In genomic region chr17:48893646-48894508, GRCh38 we compare ENCODE assay signal across 8 cellular contexts. TPM values are rescaled to one million over a fixed set of nuclear protein-coding genes. Genes with fewer than 3 reads are reported as not detected.
A peak's percentile ranks its signal among the peaks of the same experiment; 100 is the strongest.
DNase-seq lines count a peak whose midpoint lies in the region; ATAC-seq, FAIRE-seq and TF ChIP-seq lines count a peak whose summit lies in the region.

No MANE protein-coding gene starts in this region.

- intact Hi-C loops in activated CD4-positive, alpha-beta T cell treated with anti-CD3 and anti-CD28 coated beads for 36 hours (cut with DNase I, micrococcal nuclease) = loop anchor here (2.0 to 10.0 kb wide), 4 partner anchors 51 to 469 kb away; partner anchors contain the start of genes CALCOCO2 (in 1 of the 2), SNF8 (in 1 of the 2) and ZNF652 (in 1 of the 2)
- intact Hi-C loops in kidney (cut with DNase I) = no loop called here

- H3K9me3 ChIP-seq in kidney (ENCODE audit: control insufficient read depth in 1 of 2, low read length in 2 of 2) (no peaks in the 10 kb centered on the region), subcutaneous abdominal adipose tissue (ENCODE audit: control insufficient read depth in 5 of 5, low read length in 5 of 5) (no peaks in the 10 kb centered on the region)

- no peak for TF ChIP-seq CTCF in kidney (IDR thresholded peaks at IDR 0.05; ENCODE audit: borderline replicate concordance, extremely low read depth, insufficient read depth)

- peaks cover 0 to 5% (median 0%) of the 10 kb centered on the region in 5 donors for H3K27me3 ChIP-seq in subcutaneous abdominal adipose tissue (ENCODE audit: control insufficient read depth in 5 of 5, insufficient read depth in 4 of 5, low read length in 5 of 5)

- H3K4me1 Mint-ChIP-seq in activated CD4-positive, alpha-beta T cell treated with anti-CD3 and anti-CD28 coated beads for 36 hours = peaks cover 29% of the 10 kb centered on the region
- H3K4me1 Mint-ChIP-seq in activated naive CD8-positive, alpha-beta T cell (ENCODE audit: low read depth) = peaks cover 35% of the 10 kb centered on the region

- POLR2A ChIA-PET in activated CD4-positive, alpha-beta T cell treated with anti-CD3 and anti-CD28 coated beads for 36 hours (lab: Charles Lee) = interaction anchor here (0.9 to 1.5 kb wide), 3 partner anchors 14 to 36 kb away, joined by 3 to 5 read pairs (median 3); no protein-coding TSS in a partner anchor

- H3K4me3 Mint-ChIP-seq in activated CD4-positive, alpha-beta T cell treated with anti-CD3 and anti-CD28 coated beads for 36 hours = peak overlapping the region; percentile 86
- peak overlapping the region; percentile 94 for H3K4me3 Mint-ChIP-seq in activated naive CD8-positive, alpha-beta T cell

- H3K36me3 ChIP-seq in kidney (ENCODE audit: control insufficient read depth in 1 of 2, insufficient read depth in 2 of 2, low read length in 2 of 2) (peaks cover 17 to 21% of the 10 kb centered on the region in 2 donors), subcutaneous abdominal adipose tissue (ENCODE audit: control insufficient read depth in 5 of 5, insufficient read depth in 5 of 5, low read length in 5 of 5) (peaks cover 7 to 39% (median 14%) of the 10 kb centered on the region in 5 donors)

- FAIRE-seq in kidney (lab: Jason Lieb, UNC) = no peak

- H3K4me1 ChIP-seq in kidney (ENCODE audit: control insufficient read depth in 1 of 2, insufficient read depth in 1 of 2, low read depth in 1 of 2, low read length in 2 of 2) (peaks cover 3 to 10% of the 10 kb centered on the region in 2 donors), subcutaneous abdominal adipose tissue (ENCODE audit: control insufficient read depth in 5 of 5, insufficient read depth in 5 of 5, low read length in 5 of 5) (peaks cover 6 to 24% (median 23%) of the 10 kb centered on the region in 5 donors)

- CTCF ChIA-PET in activated CD4-positive, alpha-beta T cell treated with anti-CD3 and anti-CD28 coated beads for 36 hours (lab: Charles Lee) = interaction anchor here (0.7 to 3.8 kb wide), 10 partner anchors 10 to 215 kb away, joined by 3 to 23 read pairs (median 4); partner anchors contain the start of genes TTLL6 and UBE2Z

- H3K9me3 Mint-ChIP-seq in activated CD4-positive, alpha-beta T cell treated with anti-CD3 and anti-CD28 coated beads for 36 hours (ENCODE audit: low read depth) = no peaks in the 10 kb centered on the region
- H3K9me3 Mint-ChIP-seq in activated naive CD8-positive, alpha-beta T cell (ENCODE audit: low read depth) = no peaks in the 10 kb centered on the region

- H3K9ac ChIP-seq in kidney (ENCODE audit: low read length in 2 of 2) = peak overlapping the region; percentile 52 to 85
- peak overlapping the region in 2 of 5 donors; percentile 85 to 91 for H3K9ac ChIP-seq in subcutaneous abdominal adipose tissue (ENCODE audit: low read length in 5 of 5)

- H3K4me3 ChIP-seq in kidney (ENCODE audit: low read length in 2 of 2) (peak overlapping the region; percentile 94 to 98), subcutaneous abdominal adipose tissue (ENCODE audit: low read depth in 1 of 5, low read length in 5 of 5) (peak overlapping the region; percentile 85 to 94 (median 89))

- DNase-seq in activated CD4-positive, alpha-beta T cell treated with anti-CD3 and anti-CD28 coated beads for 36 hours = no peak
- no peak for DNase-seq in activated CD4-positive, alpha-beta T cell treated with anti-CD3 and anti-CD28 coated beads for 1 hour
- no peak for DNase-seq in kidney
- no peak for DNase-seq in NCI-H187 treated with DMSO at 0.1 percent for 48 hours (lab: John Stamatoyannopoulos, UW)
- DNase-seq in NCI-H526 treated with DMSO at 0.1 percent for 48 hours (lab: John Stamatoyannopoulos, UW) = no peak

- no peaks in the 10 kb centered on the region for H3K27me3 Mint-ChIP-seq in activated CD4-positive, alpha-beta T cell treated with anti-CD3 and anti-CD28 coated beads for 36 hours
- H3K27me3 Mint-ChIP-seq in activated naive CD8-positive, alpha-beta T cell = no peaks in the 10 kb centered on the region

- H3K36me3 Mint-ChIP-seq in activated CD4-positive, alpha-beta T cell treated with anti-CD3 and anti-CD28 coated beads for 36 hours (ENCODE audit: low read depth) = peaks cover 42% of the 10 kb centered on the region
- H3K36me3 Mint-ChIP-seq in activated naive CD8-positive, alpha-beta T cell = peaks cover 15% of the 10 kb centered on the region

- no peak for ATAC-seq in activated CD4-positive, alpha-beta T cell treated with anti-CD3 and anti-CD28 coated beads for 36 hours
- no peak for ATAC-seq in GM21423 (IDR thresholded peaks at IDR 0.05; ENCODE audit: unreplicated experiment)

- peak overlapping the region; percentile 97 for H3K27ac Mint-ChIP-seq in activated CD4-positive, alpha-beta T cell treated with anti-CD3 and anti-CD28 coated beads for 36 hours
- H3K27ac Mint-ChIP-seq in activated naive CD8-positive, alpha-beta T cell = peak overlapping the region; percentile 97

- H3K27ac ChIP-seq in kidney (ENCODE audit: low read depth in 2 of 2, low read length in 2 of 2) (no peak overlapping the region), subcutaneous abdominal adipose tissue (ENCODE audit: low read depth, low read length) (no peak overlapping the region)

RNA-seq across cellular contexts. Expression of gene ATP5MC1, which starts 1.3 kb away (rescaled TPM):
- total RNA-seq in activated CD4-positive, alpha-beta T cell treated with anti-CD3 and anti-CD28 coated beads for 36 hours = 100 to 1,000 TPM; 102 to 124 TPM
- total RNA-seq in kidney = 71.2 TPM
- polyA plus RNA-seq in kidney (ENCODE audit: insufficient read depth, low read depth, low replicate concordance) = 845 TPM

RNA-seq across cellular contexts. Expression of gene UBE2Z, which starts 14.3 kb away (rescaled TPM):
- 100 to 1,000 TPM; 104 TPM for total RNA-seq in activated CD4-positive, alpha-beta T cell treated with anti-CD3 and anti-CD28 coated beads for 36 hours
- total RNA-seq in kidney = 86.7 TPM
- 47.5 TPM for polyA plus RNA-seq in kidney (ENCODE audit: insufficient read depth, low read depth, low replicate concordance)

RNA-seq across cellular contexts. Expression of gene SNF8, which starts 50.8 kb away (rescaled TPM):
- total RNA-seq in activated CD4-positive, alpha-beta T cell treated with anti-CD3 and anti-CD28 coated beads for 36 hours = 10 to 100 TPM; 59.5 to 94.0 TPM
- total RNA-seq in kidney = 110 TPM
- polyA plus RNA-seq in kidney (ENCODE audit: insufficient read depth, low read depth, low replicate concordance) = 203 TPM
